Comparison of ENCODE assay signal across 8 cellular contexts in the genomic region with DNA sequence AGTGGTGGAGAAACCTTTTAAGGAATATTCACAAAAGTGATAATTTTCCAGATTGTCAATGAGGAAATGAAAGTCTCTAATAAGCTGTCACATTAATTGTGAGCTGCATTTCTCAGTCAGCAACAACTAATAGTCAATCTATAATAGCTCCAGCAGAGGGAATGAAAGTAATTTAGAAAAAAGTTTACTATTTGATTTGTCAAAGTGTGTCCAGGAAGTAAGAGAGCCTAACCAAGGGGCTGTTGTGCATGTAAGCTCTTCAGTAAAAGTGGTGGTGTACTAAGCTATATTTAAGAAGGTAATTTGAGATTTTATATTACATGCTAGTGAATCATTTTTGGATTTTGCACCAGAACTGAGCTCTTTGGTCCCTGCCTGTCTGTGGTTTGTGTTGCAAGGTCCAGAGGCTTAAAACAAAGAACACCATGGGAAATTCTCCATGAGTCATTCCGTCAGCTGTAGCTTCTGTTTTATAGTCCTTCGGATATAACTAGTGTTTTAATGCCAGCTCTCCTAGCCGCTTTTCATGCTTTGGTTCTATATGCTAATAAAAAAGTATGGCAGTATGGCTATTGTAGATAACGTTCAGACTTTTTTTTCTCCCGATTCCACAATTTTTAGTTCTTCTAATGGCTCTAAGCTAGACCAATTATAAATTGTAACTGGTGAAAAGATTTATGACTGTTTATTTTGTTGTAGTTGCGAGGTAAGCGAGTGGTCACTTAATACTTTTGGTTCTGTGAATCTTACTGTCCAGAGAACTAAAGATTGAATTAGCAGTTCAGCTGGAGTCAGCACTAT.
DNase-seq lines count a peak whose midpoint lies in the region; ATAC-seq and TF ChIP-seq lines count a peak whose summit lies in the region.

No MANE protein-coding gene starts in this region.

- CTCF ChIA-PET in AG04450 (lab: Charles Lee), result interaction anchor here (0.5 to 1.7 kb wide), 6 partner anchors 10 to 82 kb away, joined by 3 to 9 read pairs (median 4); no protein-coding TSS in a partner anchor

- H3K36me3 ChIP-seq in body of pancreas (replicated peaks in 1 of 2; ENCODE audit: insufficient read depth in 1 of 2, low read depth in 2 of 2), result no peaks in the 10 kb centered on the region
- no peaks in the 10 kb centered on the region for H3K36me3 ChIP-seq in liver (ENCODE audit: control insufficient read depth in 4 of 4, insufficient read depth in 3 of 4, low read depth in 1 of 4, low read length in 3 of 4)

- H3K27ac ChIP-seq in AG04450 (ENCODE audit: low read depth, low read length), result no peak overlapping the region
- peak overlapping the region in 3 of 4 donors; percentile 4 to 47 (median 34) for H3K27ac ChIP-seq in body of pancreas
- peak overlapping the region; percentile 42 to 86 for H3K27ac ChIP-seq in liver (ENCODE audit: low read depth in 1 of 2, low read length in 2 of 2)

- WGBS in body of pancreas, 2 donors, result 49 to 53% methylated on average over 7 of the region's 7 CpGs
- 40% methylated on average over 7 of the region's 7 CpGs for whole genome bisulfite sequencing in liver

- peaks cover 38% of the 10 kb centered on the region for H3K4me1 ChIP-seq in body of pancreas
- peaks cover 4 to 27% (median 16%) of the 10 kb centered on the region in 4 donors for H3K4me1 ChIP-seq in liver (ENCODE audit: control insufficient read depth in 4 of 4, insufficient read depth in 4 of 4, low read length in 3 of 4)

- H3K27me3 ChIP-seq in AG04450 (ENCODE audit: control insufficient read depth, insufficient read depth, low read length) (no peaks in the 10 kb centered on the region), body of pancreas (no peaks in the 10 kb centered on the region), liver (ENCODE audit: control insufficient read depth in 4 of 4, insufficient read depth in 4 of 4, low read length in 3 of 4) (no peaks in the 10 kb centered on the region)

- H3K9me3 ChIP-seq in AG04450 (ENCODE audit: control insufficient read depth, insufficient read depth, low read length) (peaks cover under 1% of the 10 kb centered on the region; the same call in 1 of the 2 replicates), body of pancreas (no peaks in the 10 kb centered on the region), liver (ENCODE audit: control insufficient read depth in 4 of 4, low read length in 3 of 4) (no peaks in the 10 kb centered on the region)

- intact Hi-C loops in body of pancreas (cut with DNase I), result no loop called here

- POLR2A ChIA-PET in AG04450 (lab: Yijun Ruan, JAX), result interaction anchor here (0.6 to 1.6 kb wide), 10 partner anchors 9 to 987 kb away, joined by 3 to 12 read pairs (median 4); a partner anchor contains a TSS

- peak; percentile 64 for ATAC-seq in body of pancreas
- no peak for ATAC-seq in HG03045 (IDR thresholded peaks at IDR 0.05; ENCODE audit: unreplicated experiment)
- ATAC-seq in GM21717 (IDR thresholded peaks at IDR 0.05; ENCODE audit: unreplicated experiment), result no peak

- peak overlapping the region; percentile 75 to 78 for H3K9ac ChIP-seq in liver (ENCODE audit: low read depth in 1 of 2, low read length in 2 of 2)

- TF ChIP-seq RAD21 in liver (IDR thresholded peaks at IDR 0.05), result peak in 1 of 2 donors; percentile 40

- no peak for TF ChIP-seq POLR2A in body of pancreas (IDR thresholded peaks at IDR 0.05)

- DNase-seq in AG04450 (ENCODE audit: low read depth, low spot score) (peak; percentile 94), LHCN-M2 (ENCODE audit: low read depth) (peak; percentile 99), body of pancreas (peak in 2 of 4 donors; percentile 22 to 37)
- DNase-seq in activated CD8-positive, alpha-beta memory T cell treated with anti-CD3 and anti-CD28 coated beads, Interleukin-2, amount 50 U/mL, for 4 hours, result no peak
- no peak for DNase-seq in stimulated activated naive CD4-positive, alpha-beta T cell treated with Interleukin-2 at 50 U/mL for 16 hours (lab: John Stamatoyannopoulos, UW)

- H3K4me3 ChIP-seq in AG04450 (ENCODE audit: low read depth, low read length) (peak overlapping the region; percentile 47), body of pancreas (no peak overlapping the region), liver (ENCODE audit: low read depth in 1 of 3, low read length in 3 of 3) (peak overlapping the region; percentile 11 to 29 (median 26))

- TF ChIP-seq CTCF in AG04450 (IDR thresholded peaks at IDR 0.05; ENCODE audit: low read depth, low read length) (no peak), body of pancreas (IDR thresholded peaks at IDR 0.05) (no peak), liver (IDR thresholded peaks at IDR 0.05; ENCODE audit: low read depth, low read length, missing input control) (no peak)

TF ChIP-seq in liver, 16 proteins besides CTCF, POLR2A, EP300 and RAD21:
- no peak for TF ChIP-seq EGR1 (IDR thresholded peaks at IDR 0.05; ENCODE audit: low read depth in 2 of 2)
- TF ChIP-seq, protein P1, sequence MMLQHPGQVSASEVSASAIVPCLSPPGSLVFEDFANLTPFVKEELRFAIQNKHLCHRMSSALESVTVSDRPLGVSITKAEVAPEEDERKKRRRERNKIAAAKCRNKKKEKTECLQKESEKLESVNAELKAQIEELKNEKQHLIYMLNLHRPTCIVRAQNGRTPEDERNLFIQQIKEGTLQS (IDR thresholded peaks at IDR 0.05), result peak; percentile 80
- TF ChIP-seq, protein P2, sequence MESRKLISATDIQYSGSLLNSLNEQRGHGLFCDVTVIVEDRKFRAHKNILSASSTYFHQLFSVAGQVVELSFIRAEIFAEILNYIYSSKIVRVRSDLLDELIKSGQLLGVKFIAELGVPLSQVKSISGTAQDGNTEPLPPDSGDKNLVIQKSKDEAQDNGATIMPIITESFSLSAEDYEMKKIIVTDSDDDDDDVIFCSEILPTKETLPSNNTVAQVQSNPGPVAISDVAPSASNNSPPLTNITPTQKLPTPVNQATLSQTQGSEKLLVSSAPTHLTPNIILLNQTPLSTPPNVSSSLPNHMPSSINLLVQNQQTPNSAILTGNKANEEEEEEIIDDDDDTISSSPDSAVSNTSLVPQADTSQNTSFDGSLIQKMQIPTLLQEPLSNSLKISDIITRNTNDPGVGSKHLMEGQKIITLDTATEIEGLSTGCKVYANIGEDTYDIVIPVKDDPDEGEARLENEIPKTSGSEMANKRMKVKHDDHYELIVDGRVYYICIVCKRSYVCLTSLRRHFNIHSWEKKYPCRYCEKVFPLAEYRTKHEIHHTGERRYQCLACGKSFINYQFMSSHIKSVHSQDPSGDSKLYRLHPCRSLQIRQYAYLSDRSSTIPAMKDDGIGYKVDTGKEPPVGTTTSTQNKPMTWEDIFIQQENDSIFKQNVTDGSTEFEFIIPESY (IDR thresholded peaks at IDR 0.05), result peak; percentile 28
- no peak for TF ChIP-seq FOXA2 (IDR thresholded peaks at IDR 0.05)
- peak; percentile 66 for TF ChIP-seq HNF4G (IDR thresholded peaks at IDR 0.05)
- TF ChIP-seq SP1 (IDR thresholded peaks at IDR 0.05), result peak; percentile 49
- TF ChIP-seq JUND (IDR thresholded peaks at IDR 0.05), result peak; percentile 94 to 96
- TF ChIP-seq NR2F2 (IDR thresholded peaks at IDR 0.05), result no peak
- TF ChIP-seq GABPA (IDR thresholded peaks at IDR 0.05 in 1 of 2, conservative IDR thresholded peaks at IDR 0.05 in 1 of 2), result no peak
- TF ChIP-seq FOXA1 (IDR thresholded peaks at IDR 0.05), result no peak
- TF ChIP-seq TAF1 (conservative IDR thresholded peaks at IDR 0.05), result no peak
- TF ChIP-seq, protein P3, sequence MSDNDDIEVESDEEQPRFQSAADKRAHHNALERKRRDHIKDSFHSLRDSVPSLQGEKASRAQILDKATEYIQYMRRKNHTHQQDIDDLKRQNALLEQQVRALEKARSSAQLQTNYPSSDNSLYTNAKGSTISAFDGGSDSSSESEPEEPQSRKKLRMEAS (IDR thresholded peaks at IDR 0.05), result peak; percentile 14
- TF ChIP-seq HNF4A (conservative IDR thresholded peaks at IDR 0.05), result peak; percentile 86 to 92
- TF ChIP-seq, protein P4, sequence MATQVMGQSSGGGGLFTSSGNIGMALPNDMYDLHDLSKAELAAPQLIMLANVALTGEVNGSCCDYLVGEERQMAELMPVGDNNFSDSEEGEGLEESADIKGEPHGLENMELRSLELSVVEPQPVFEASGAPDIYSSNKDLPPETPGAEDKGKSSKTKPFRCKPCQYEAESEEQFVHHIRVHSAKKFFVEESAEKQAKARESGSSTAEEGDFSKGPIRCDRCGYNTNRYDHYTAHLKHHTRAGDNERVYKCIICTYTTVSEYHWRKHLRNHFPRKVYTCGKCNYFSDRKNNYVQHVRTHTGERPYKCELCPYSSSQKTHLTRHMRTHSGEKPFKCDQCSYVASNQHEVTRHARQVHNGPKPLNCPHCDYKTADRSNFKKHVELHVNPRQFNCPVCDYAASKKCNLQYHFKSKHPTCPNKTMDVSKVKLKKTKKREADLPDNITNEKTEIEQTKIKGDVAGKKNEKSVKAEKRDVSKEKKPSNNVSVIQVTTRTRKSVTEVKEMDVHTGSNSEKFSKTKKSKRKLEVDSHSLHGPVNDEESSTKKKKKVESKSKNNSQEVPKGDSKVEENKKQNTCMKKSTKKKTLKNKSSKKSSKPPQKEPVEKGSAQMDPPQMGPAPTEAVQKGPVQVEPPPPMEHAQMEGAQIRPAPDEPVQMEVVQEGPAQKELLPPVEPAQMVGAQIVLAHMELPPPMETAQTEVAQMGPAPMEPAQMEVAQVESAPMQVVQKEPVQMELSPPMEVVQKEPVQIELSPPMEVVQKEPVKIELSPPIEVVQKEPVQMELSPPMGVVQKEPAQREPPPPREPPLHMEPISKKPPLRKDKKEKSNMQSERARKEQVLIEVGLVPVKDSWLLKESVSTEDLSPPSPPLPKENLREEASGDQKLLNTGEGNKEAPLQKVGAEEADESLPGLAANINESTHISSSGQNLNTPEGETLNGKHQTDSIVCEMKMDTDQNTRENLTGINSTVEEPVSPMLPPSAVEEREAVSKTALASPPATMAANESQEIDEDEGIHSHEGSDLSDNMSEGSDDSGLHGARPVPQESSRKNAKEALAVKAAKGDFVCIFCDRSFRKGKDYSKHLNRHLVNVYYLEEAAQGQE (IDR thresholded peaks at IDR 0.05), result peak; percentile 31
- peak; percentile 36 for TF ChIP-seq YY1 (IDR thresholded peaks at IDR 0.05)
- peak in 1 of 2 donors; percentile 40 for TF ChIP-seq RXRA (IDR thresholded peaks at IDR 0.05)

Comparison
In these comparisons a context has a peak if more than half of its experiments do, and no peak if none do; other contexts are left out.
1. DNase-seq: peak in AG04450 (single experiment) and LHCN-M2 (single experiment); none in activated CD8-positive, alpha-beta memory T cell treated with anti-CD3 and anti-CD28 coated beads, Interleukin-2, amount 50 U/mL, for 4 hours (single experiment) and stimulated activated naive CD4-positive, alpha-beta T cell treated with Interleukin-2 at 50 U/mL for 16 hours (single experiment).
2. H3K4me3 ChIP-seq: peak in AG04450 (single experiment) and liver (3 of 3); none in body of pancreas (0 of 2).